Comparison of ENCODE assay signal across 17 cellular contexts in the genomic region with DNA sequence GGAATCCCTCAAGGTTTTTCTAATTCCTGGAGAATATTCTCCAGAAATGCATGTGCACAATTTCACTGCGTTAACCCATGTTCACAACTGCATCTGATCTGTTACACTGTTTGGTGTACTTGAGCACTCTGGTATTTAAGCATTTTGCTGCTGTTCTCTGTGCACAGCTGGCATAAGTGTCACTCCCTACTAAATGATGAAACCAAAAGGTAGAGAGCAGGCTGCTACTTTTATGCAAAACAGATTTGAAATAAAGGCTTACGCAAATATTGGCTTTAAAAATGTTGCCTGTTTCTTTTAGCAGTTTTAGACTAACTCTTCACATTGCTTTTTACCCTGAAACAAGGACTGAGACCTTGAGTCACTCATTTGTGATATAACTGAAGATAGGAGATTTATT. TPM values are rescaled to one million over a fixed set of nuclear protein-coding genes. Genes with fewer than 3 reads are reported as not detected.
DNase-seq lines count a peak whose midpoint lies in the region; ATAC-seq and TF ChIP-seq lines count a peak whose summit lies in the region.
"Had no signal": no experiment of that assay in that cellular context is flagged by ENCODE, and none has a peak within 500 bp of the region (broad histone marks: within the 10 kb centered on the region; RNA-seq: fewer than 3 reads in every experiment).

No MANE protein-coding gene starts in this region.

- H3K4me2 ChIP-seq in MM.1S (ENCODE audit: low read depth, low read length): peak overlapping the region; percentile 7; the same call in 1 of the 2 replicates
- H3K4me2 ChIP-seq: A549 had no signal

- ATAC-seq in activated naive CD4-positive, alpha-beta T cell treated with anti-CD3 and anti-CD28 coated beads, Interleukin-2, amount 50 U/mL, for 72 hours: no peak
- ATAC-seq in stimulated activated naive B cell treated with anti-CD40 and anti-IgM and Interleukin-4, amounts not matched to agents 10 μg/mL and 1 μg/mL and 100 μg/mL, for 72 hours (replicated peaks): no peak
- no peak for ATAC-seq in upper lobe of right lung
- ATAC-seq: A549 had no signal

- no peak overlapping the region for H2AFZ ChIP-seq in MM.1S (ENCODE audit: low read length)

- no peaks in the 10 kb centered on the region for H3K9me3 Mint-ChIP-seq in activated naive CD4-positive, alpha-beta T cell treated with anti-CD3 and anti-CD28 coated beads, Interleukin-2, amount 50 U/mL, for 72 hours
- no peaks in the 10 kb centered on the region for H3K9me3 Mint-ChIP-seq in activated naive CD4-positive, alpha-beta T cell treated with anti-CD3 and anti-CD28 coated beads, Interleukin-2, amount 10 ng/mL, durations not matched to agents 7 days and 5 days
- no peaks in the 10 kb centered on the region for H3K9me3 Mint-ChIP-seq in stimulated activated naive B cell treated with anti-CD40 and anti-IgM and Interleukin-4, amounts not matched to agents 10 μg/mL and 1 μg/mL and 100 μg/mL, for 72 hours
- H3K9me3 Mint-ChIP-seq: CD14-positive monocyte, HFFc6 had no signal

- H3K9me3 ChIP-seq in MM.1S (replicated peaks; ENCODE audit: insufficient read depth, low read length): no peaks in the 10 kb centered on the region
- no peaks in the 10 kb centered on the region for H3K9me3 ChIP-seq in upper lobe of right lung
- H3K9me3 ChIP-seq: A549 had no signal

- no peak for TF ChIP-seq CTCF in MM.1S (IDR thresholded peaks at IDR 0.05; ENCODE audit: low read length)
- TF ChIP-seq CTCF in upper lobe of right lung (IDR thresholded peaks at IDR 0.05): no peak

- no peaks in the 10 kb centered on the region for H3K27me3 Mint-ChIP-seq in activated naive CD4-positive, alpha-beta T cell treated with anti-CD3 and anti-CD28 coated beads, Interleukin-2, amount 10 ng/mL, durations not matched to agents 7 days and 5 days
- no peaks in the 10 kb centered on the region for H3K27me3 Mint-ChIP-seq in stimulated activated naive B cell treated with anti-CD40 and anti-IgM and Interleukin-4, amounts not matched to agents 10 μg/mL and 1 μg/mL and 100 μg/mL, for 72 hours

- H3K36me3 ChIP-seq in MM.1S (replicated peaks; ENCODE audit: insufficient read depth, low read length) (no peaks in the 10 kb centered on the region), upper lobe of right lung (peaks cover 31% of the 10 kb centered on the region)

- no peaks in the 10 kb centered on the region; the same call in 1 of the 2 replicates for H4K20me1 ChIP-seq in MM.1S (ENCODE audit: insufficient read depth, low read length)

- H3K4me1 ChIP-seq in MM.1S (ENCODE audit: low read length) (peaks cover 14% of the 10 kb centered on the region; the same call in 1 of the 2 replicates), upper lobe of right lung (no peaks in the 10 kb centered on the region)

- no peak for DNase-seq in activated naive CD4-positive, alpha-beta T cell treated with anti-CD3 and anti-CD28 coated beads, Interleukin-2, amount 50 U/mL, for 72 hours (ENCODE audit: low spot score in 2 of 2)
- DNase-seq in activated naive CD4-positive, alpha-beta T cell treated with anti-CD3 and anti-CD28 coated beads, Interleukin-2, amount 10 ng/mL, durations not matched to agents 7 days and 5 days: no peak
- peak; percentile 42 for DNase-seq in MM.1S
- DNase-seq in germinal center (ENCODE audit: low spot score): peak; percentile 13
- DNase-seq in stimulated activated naive B cell treated with anti-CD40 and anti-IgM and Interleukin-4, amounts not matched to agents 10 μg/mL and 1 μg/mL and 100 μg/mL, for 72 hours: no peak
- DNase-seq in upper lobe of right lung: no peak
- DNase-seq in middle frontal gyrus (ENCODE audit: extremely low spot score, low spot score): no peak
- no peak for DNase-seq in NCI-H2196 (lab: John Stamatoyannopoulos, UW; ENCODE audit: unreplicated experiment)
- DNase-seq: HFFc6, KG1, NCI-H1105 treated with DMSO at 0.1 percent for 48 hours, NCI-H187, NCI-H2171, SHP77 treated with DMSO at 0.1 percent for 48 hours had no signal

- no peaks in the 10 kb centered on the region for H3K4me1 Mint-ChIP-seq in activated naive CD4-positive, alpha-beta T cell treated with anti-CD3 and anti-CD28 coated beads, Interleukin-2, amount 10 ng/mL, durations not matched to agents 7 days and 5 days
- peaks cover 4 to 11% of the 10 kb centered on the region in 2 donors for H3K4me1 Mint-ChIP-seq in stimulated activated naive B cell treated with anti-CD40 and anti-IgM and Interleukin-4, amounts not matched to agents 10 μg/mL and 1 μg/mL and 100 μg/mL, for 72 hours

- H3K4me3 ChIP-seq in MM.1S (ENCODE audit: low read length) (no peak overlapping the region), upper lobe of right lung (no peak overlapping the region)
- H3K4me3 ChIP-seq: A549 had no signal

- H3K4me3 Mint-ChIP-seq in activated naive CD4-positive, alpha-beta T cell treated with anti-CD3 and anti-CD28 coated beads, Interleukin-2, amount 10 ng/mL, durations not matched to agents 7 days and 5 days: no peak overlapping the region
- no peak overlapping the region for H3K4me3 Mint-ChIP-seq in stimulated activated naive B cell treated with anti-CD40 and anti-IgM and Interleukin-4, amounts not matched to agents 10 μg/mL and 1 μg/mL and 100 μg/mL, for 72 hours
- H3K4me3 Mint-ChIP-seq: CD14-positive monocyte, HFFc6 had no signal

- intact Hi-C loops in upper lobe of right lung (cut with DNase I): no loop called here

- no peaks in the 10 kb centered on the region for H3K27me3 ChIP-seq in MM.1S (replicated peaks; ENCODE audit: insufficient read depth, low read length)
- no peaks in the 10 kb centered on the region for H3K27me3 ChIP-seq in upper lobe of right lung

- peaks cover 7 to 11% of the 10 kb centered on the region in 2 donors for H3K36me3 Mint-ChIP-seq in activated naive CD4-positive, alpha-beta T cell treated with anti-CD3 and anti-CD28 coated beads, Interleukin-2, amount 50 U/mL, for 72 hours
- H3K36me3 Mint-ChIP-seq in activated naive CD4-positive, alpha-beta T cell treated with anti-CD3 and anti-CD28 coated beads, Interleukin-2, amount 10 ng/mL, durations not matched to agents 7 days and 5 days: peaks cover 34% of the 10 kb centered on the region
- peaks cover 26 to 27% of the 10 kb centered on the region in 2 donors for H3K36me3 Mint-ChIP-seq in stimulated activated naive B cell treated with anti-CD40 and anti-IgM and Interleukin-4, amounts not matched to agents 10 μg/mL and 1 μg/mL and 100 μg/mL, for 72 hours

- H3F3A ChIP-seq in MM.1S (ENCODE audit: insufficient read depth, low read length): peaks cover 7% of the 10 kb centered on the region

- CTCF ChIA-PET in activated naive CD4-positive, alpha-beta T cell treated with anti-CD3 and anti-CD28 coated beads, Interleukin-2, amount 10 ng/mL, durations not matched to agents 7 days and 5 days (lab: Charles Lee): no interaction called here

- H3K9ac ChIP-seq in MM.1S (ENCODE audit: low read length): peak overlapping the region; percentile 12; the same call in 1 of the 2 replicates

- peaks cover 9% of the 10 kb centered on the region for H3K79me2 ChIP-seq in MM.1S (ENCODE audit: low read length)

- H3K27ac ChIP-seq in MM.1S (ENCODE audit: low read length) (peak overlapping the region; percentile 42; the same call in 1 of the 2 replicates), upper lobe of right lung (no peak overlapping the region)
- H3K27ac ChIP-seq: A549 had no signal

- H3K27ac Mint-ChIP-seq in activated naive CD4-positive, alpha-beta T cell treated with anti-CD3 and anti-CD28 coated beads, Interleukin-2, amount 50 U/mL, for 72 hours: peak overlapping the region; percentile 27 to 44
- H3K27ac Mint-ChIP-seq in activated naive CD4-positive, alpha-beta T cell treated with anti-CD3 and anti-CD28 coated beads, Interleukin-2, amount 10 ng/mL, durations not matched to agents 7 days and 5 days: no peak overlapping the region
- H3K27ac Mint-ChIP-seq in stimulated activated naive B cell treated with anti-CD40 and anti-IgM and Interleukin-4, amounts not matched to agents 10 μg/mL and 1 μg/mL and 100 μg/mL, for 72 hours: peak overlapping the region; percentile 37
- H3K27ac Mint-ChIP-seq: CD14-positive monocyte, HFFc6 had no signal

- no peaks in the 10 kb centered on the region for H3K9me2 ChIP-seq in MM.1S (replicated peaks; ENCODE audit: insufficient read depth, low read length)

RNA-seq across cellular contexts. Expression of a gene that starts 41.7 kb away (rescaled TPM):
- under 1 TPM; 0.43 to 0.48 TPM for total RNA-seq in activated naive CD4-positive, alpha-beta T cell treated with anti-CD3 and anti-CD28 coated beads, Interleukin-2, amount 50 U/mL, for 72 hours
- total RNA-seq in upper lobe of right lung: 61.0 TPM
- total RNA-seq: H4 had no signal

RNA-seq across cellular contexts. Expression of a gene that starts 50.9 kb away (rescaled TPM):
- 1 to 10 TPM; 9.7 to 9.8 TPM for total RNA-seq in activated naive CD4-positive, alpha-beta T cell treated with anti-CD3 and anti-CD28 coated beads, Interleukin-2, amount 50 U/mL, for 72 hours
- total RNA-seq in upper lobe of right lung: 30.4 TPM

Comparison
In these comparisons a context has a peak if more than half of its experiments do, and no peak if none do; other contexts are left out.
1. DNase-seq: peak in MM.1S (single experiment) and germinal center (single experiment); none in activated naive CD4-positive, alpha-beta T cell treated with anti-CD3 and anti-CD28 coated beads, Interleukin-2, amount 50 U/mL, for 72 hours (0 of 2), activated naive CD4-positive, alpha-beta T cell treated with anti-CD3 and anti-CD28 coated beads, Interleukin-2, amount 10 ng/mL, durations not matched to agents 7 days and 5 days (single experiment), stimulated activated naive B cell treated with anti-CD40 and anti-IgM and Interleukin-4, amounts not matched to agents 10 μg/mL and 1 μg/mL and 100 μg/mL, for 72 hours (single experiment), upper lobe of right lung (single experiment), middle frontal gyrus (single experiment) and NCI-H2196 (single experiment).
2. RNA of a gene that starts 41.7 kb away (total RNA-seq): 61.0 TPM in upper lobe of right lung (single experiment); 0.43 to 0.48 TPM in activated naive CD4-positive, alpha-beta T cell treated with anti-CD3 and anti-CD28 coated beads, Interleukin-2, amount 50 U/mL, for 72 hours; every median in the first group is over 10 times any median in the second.